ENCODE assay signal across 32 cellular contexts in genomic region chr4:179029683-179030082, GRCh38.
"Had no signal": no experiment of that assay in that cellular context is flagged by ENCODE, and none has a peak within 500 bp of the region (broad histone marks: within the 10 kb centered on the region; RNA-seq: fewer than 3 reads in every experiment).

No MANE protein-coding gene starts in this region.

- DNase-seq: Karpas-422, Kasumi-1, MG63, MV-4-11, NCI-H1048, NCI-H1092, NCI-H1092 treated with DMSO at 0.1 percent for 48 hours, NCI-H1105, NCI-H1105 treated with DMSO at 0.1 percent for 48 hours, NCI-H1417, NCI-H1417 treated with DMSO at 0.1 percent for 48 hours, NCI-H1436, NCI-H1436 treated with DMSO at 0.1 percent for 48 hours, NCI-H146, NCI-H1694, NCI-H1694 treated with DMSO at 0.1 percent for 48 hours, NCI-H187, NCI-H187 treated with DMSO at 0.1 percent for 48 hours, NCI-H1930, NCI-H2029, NCI-H2029 treated with DMSO at 0.1 percent for 48 hours, NCI-H2081, NCI-H2081 treated with DMSO at 0.1 percent for 48 hours, NCI-H2107, NCI-H2171, NCI-H2171 treated with DMSO at 0.1 percent for 48 hours, NCI-H2227 treated with DMSO at 0.1 percent for 48 hours, NCI-H226, NCI-H345, NCI-H446, NCI-H446 treated with DMSO at 0.1 percent for 48 hours, NCI-H510A had no signal
